Comparison of ENCODE assay signal across 11 cellular contexts in genomic region chr1:160639652-160640051, GRCh38. TPM values are rescaled to one million over a fixed set of nuclear protein-coding genes. Genes with fewer than 3 reads are reported as not detected.
A peak's percentile ranks its signal among the peaks of the same experiment; 100 is the strongest.
DNase-seq lines count a peak whose midpoint lies in the region; ATAC-seq, FAIRE-seq and TF ChIP-seq lines count a peak whose summit lies in the region.
"Had no signal": no experiment of that assay in that cellular context is flagged by ENCODE, and none has a peak within 500 bp of the region (broad histone marks: within the 10 kb centered on the region; RNA-seq: fewer than 3 reads in every experiment).

No MANE protein-coding gene starts in this region.

- peak in 1 of 5 donors; percentile 20 for DNase-seq in CD8-positive, alpha-beta memory T cell
- DNase-seq in GM12892 (ENCODE audit: insufficient read length) (no peak), lung microvascular endothelial cell (ENCODE audit: low read depth in 2 of 2) (peak; percentile 29 to 56), NCI-H748 treated with DMSO at 0.1 percent for 48 hours (lab: John Stamatoyannopoulos, UW) (no peak), adrenal gland (no peak), NCI-H1436 (lab: John Stamatoyannopoulos, UW) (no peak)
- no peak for DNase-seq in activated CD8-positive, alpha-beta T cell treated with anti-CD3 and anti-CD28 coated beads for 36 hours
- DNase-seq: stimulated activated CD4-positive, alpha-beta T cell treated with anti-CD3 and anti-CD28 coated beads, Interleukin-15, amount 100 ng/mL, for 24 hours had no signal

- WGBS in adrenal gland, 4 donors = 29 to 58% (median 47%) methylated on average over 3 of the region's 3 CpGs

- peaks cover 0 to 1% of the 10 kb centered on the region in 2 donors for H3K27me3 Mint-ChIP-seq in CD8-positive, alpha-beta memory T cell
- H3K27me3 Mint-ChIP-seq in activated CD8-positive, alpha-beta T cell treated with anti-CD3 and anti-CD28 coated beads for 36 hours = no peaks in the 10 kb centered on the region

- H3K4me3 Mint-ChIP-seq in CD8-positive, alpha-beta memory T cell = peak overlapping the region; percentile 74 to 90 (median 84)
- peak overlapping the region; percentile 74 for H3K4me3 Mint-ChIP-seq in activated CD8-positive, alpha-beta T cell treated with anti-CD3 and anti-CD28 coated beads for 36 hours
- H3K4me3 Mint-ChIP-seq: neural crest cell had no signal

- H3K36me3 Mint-ChIP-seq in CD8-positive, alpha-beta memory T cell = peaks cover 18 to 42% (median 32%) of the 10 kb centered on the region in 3 donors
- peaks cover 87% of the 10 kb centered on the region for H3K36me3 Mint-ChIP-seq in activated CD8-positive, alpha-beta T cell treated with anti-CD3 and anti-CD28 coated beads for 36 hours (ENCODE audit: low read depth)

- no peaks in the 10 kb centered on the region for H3K9me3 Mint-ChIP-seq in CD8-positive, alpha-beta memory T cell
- H3K9me3 Mint-ChIP-seq in activated CD8-positive, alpha-beta T cell treated with anti-CD3 and anti-CD28 coated beads for 36 hours = no peaks in the 10 kb centered on the region
- H3K9me3 Mint-ChIP-seq: neural crest cell had no signal

- H3K27ac Mint-ChIP-seq in CD8-positive, alpha-beta memory T cell = peak overlapping the region; percentile 90 to 97 (median 96)
- H3K27ac Mint-ChIP-seq in activated CD8-positive, alpha-beta T cell treated with anti-CD3 and anti-CD28 coated beads for 36 hours = peak overlapping the region; percentile 98

- no peaks in the 10 kb centered on the region for H3K9me3 ChIP-seq in CD8-positive, alpha-beta memory T cell (ENCODE audit: low read length)
- no peaks in the 10 kb centered on the region for H3K9me3 ChIP-seq in adrenal gland (replicated peaks in 1 of 3)

- CTCF ChIA-PET in CD8-positive, alpha-beta memory T cell (lab: Charles Lee) = interaction anchor here (0.8 to 2.1 kb wide), 6 partner anchors 11 to 169 kb away, joined by 3 to 14 read pairs (median 3); no protein-coding TSS in a partner anchor
- CTCF ChIA-PET in activated CD8-positive, alpha-beta T cell treated with anti-CD3 and anti-CD28 coated beads for 36 hours (lab: Charles Lee) = interaction anchor here (0.7 to 1.9 kb wide), 7 partner anchors 10 to 129 kb away, joined by 3 to 10 read pairs (median 6); no protein-coding TSS in a partner anchor

- FAIRE-seq in GM12892 (lab: Jason Lieb, UNC) = peak; percentile 86

- TF ChIP-seq POLR2A in GM12892 (IDR thresholded peaks at IDR 0.05; ENCODE audit: low read depth, low read length) (peak; percentile 17; the same call in 1 of the 2 replicates), adrenal gland (IDR thresholded peaks at IDR 0.05) (no peak)

- H3K27ac ChIP-seq in CD8-positive, alpha-beta memory T cell (ENCODE audit: low read depth, low read length) = peak overlapping the region; percentile 4
- no peak overlapping the region for H3K27ac ChIP-seq in adrenal gland

- intact Hi-C loops in activated CD8-positive, alpha-beta T cell treated with anti-CD3 and anti-CD28 coated beads for 36 hours (cut with micrococcal nuclease) = loop anchor here (2.0 to 5.0 kb wide), 3 partner anchors 13 to 177 kb away; no protein-coding TSS in a partner anchor
- intact Hi-C loops in adrenal gland (cut with DNase I) = no loop called here

- peak overlapping the region; percentile 17 for H3K4me3 ChIP-seq in CD8-positive, alpha-beta memory T cell (ENCODE audit: low read length)
- no peak overlapping the region for H3K4me3 ChIP-seq in adrenal gland

- no peak for ATAC-seq in activated CD8-positive, alpha-beta T cell treated with anti-CD3 and anti-CD28 coated beads for 36 hours
- no peak for ATAC-seq in HG02623 (IDR thresholded peaks at IDR 0.05; ENCODE audit: unreplicated experiment)

- H3K4me1 Mint-ChIP-seq in CD8-positive, alpha-beta memory T cell = peaks cover 94 to 99% (median 97%) of the 10 kb centered on the region in 3 donors
- H3K4me1 Mint-ChIP-seq in activated CD8-positive, alpha-beta T cell treated with anti-CD3 and anti-CD28 coated beads for 36 hours (ENCODE audit: low read depth) = peaks cover 80% of the 10 kb centered on the region
- H3K4me1 Mint-ChIP-seq: neural crest cell had no signal

- no peaks in the 10 kb centered on the region for H3K27me3 ChIP-seq in CD8-positive, alpha-beta memory T cell (ENCODE audit: insufficient read depth, low read length, poor library complexity, severe bottlenecking)
- H3K27me3 ChIP-seq in adrenal gland = no peaks in the 10 kb centered on the region

- no peak for TF ChIP-seq CTCF in activated CD8-positive, alpha-beta T cell treated with anti-CD3 and anti-CD28 coated beads for 36 hours (IDR thresholded peaks at IDR 0.05)
- no peak for TF ChIP-seq CTCF in adrenal gland (IDR thresholded peaks at IDR 0.05)

- peaks cover 20% of the 10 kb centered on the region for H3K36me3 ChIP-seq in CD8-positive, alpha-beta memory T cell (ENCODE audit: insufficient read depth, low read length)
- no peaks in the 10 kb centered on the region for H3K36me3 ChIP-seq in adrenal gland (replicated peaks in 1 of 2)

- POLR2A ChIA-PET in CD8-positive, alpha-beta memory T cell (lab: Charles Lee) = interaction anchor here (0.9 to 1.3 kb wide), 2 partner anchors 9 to 10 kb away, joined by 3 to 4 read pairs; no protein-coding TSS in a partner anchor
- POLR2A ChIA-PET in activated CD8-positive, alpha-beta T cell treated with anti-CD3 and anti-CD28 coated beads for 36 hours (lab: Charles Lee) = interaction anchor here (0.8 to 2.2 kb wide), 5 partner anchors 12 to 117 kb away, joined by 3 to 38 read pairs (median 3); partner anchors contain the start of genes CD48 and SLAMF6

- peaks cover 94% of the 10 kb centered on the region for H3K4me1 ChIP-seq in CD8-positive, alpha-beta memory T cell (ENCODE audit: insufficient read depth, low read length)
- no peaks in the 10 kb centered on the region for H3K4me1 ChIP-seq in adrenal gland (replicated peaks in 1 of 2)

RNA-seq across cellular contexts. Expression of gene SLAMF1, which starts 7.2 kb away (rescaled TPM):
- total RNA-seq in CD8-positive, alpha-beta memory T cell = 10 to 100 TPM; 74.0 to 75.0 TPM
- 48.5 TPM for polyA plus RNA-seq in CD8-positive, alpha-beta memory T cell
- polyA plus RNA-seq in GM12892 (2012; ENCODE audit: missing spikeins) = 244 TPM
- 10 to 100 TPM; 65.9 to 67.8 TPM for total RNA-seq in activated CD8-positive, alpha-beta T cell treated with anti-CD3 and anti-CD28 coated beads for 36 hours
- total RNA-seq in lung microvascular endothelial cell = not detected in 2 replicates
- total RNA-seq in adrenal gland = 1 to 10 TPM in 2 of 8 donors, under 1 TPM in 5, not detected in 1; 0.14 to 1.6 (median 0.42) TPM
- under 1 TPM; 0.07 to 0.16 (median 0.10) TPM for polyA plus RNA-seq in adrenal gland
- total RNA-seq: G401, neural crest cell had no signal

Comparison
In these comparisons a context has a peak if more than half of its experiments do, and no peak if none do; other contexts are left out.
1. DNase-seq: peak in lung microvascular endothelial cell (2 of 2); none in GM12892 (single experiment), activated CD8-positive, alpha-beta T cell treated with anti-CD3 and anti-CD28 coated beads for 36 hours (single experiment), NCI-H748 treated with DMSO at 0.1 percent for 48 hours (single experiment), adrenal gland (0 of 7) and NCI-H1436 (single experiment).
2. RNA of gene SLAMF1, which starts 7.2 kb away (total RNA-seq): 74.0 to 75.0 TPM in CD8-positive, alpha-beta memory T cell and 65.9 to 67.8 TPM in activated CD8-positive, alpha-beta T cell treated with anti-CD3 and anti-CD28 coated beads for 36 hours; 0.14 to 1.6 TPM in adrenal gland and not detected in lung microvascular endothelial cell; every median in the first group is over 10 times any median in the second.